ENCODE assay signal across 8 cellular contexts in the genomic region with DNA sequence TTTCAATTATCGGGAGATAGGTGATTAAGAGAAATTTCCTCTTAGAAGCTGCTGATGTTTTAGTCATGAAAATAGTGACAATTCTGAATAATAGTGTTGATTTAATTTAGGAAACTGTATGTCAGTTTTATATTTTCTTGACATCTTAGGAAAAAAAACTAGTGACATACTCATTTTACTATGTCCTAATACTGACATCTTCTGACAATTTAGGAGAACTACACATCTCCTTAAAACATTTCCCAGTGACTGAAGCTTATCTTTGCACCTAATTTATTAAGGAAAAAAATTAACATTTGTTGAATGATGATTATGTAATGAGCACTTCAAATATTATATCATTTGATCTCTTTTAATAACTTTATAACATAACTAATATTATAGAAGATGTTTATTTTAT. TPM values are rescaled to one million over a fixed set of nuclear protein-coding genes. Genes with fewer than 3 reads are reported as not detected.
DNase-seq lines count a peak whose midpoint lies in the region; ATAC-seq and TF ChIP-seq lines count a peak whose summit lies in the region.

No MANE protein-coding gene starts in this region.

- ATAC-seq in HG02885 (IDR thresholded peaks at IDR 0.05; ENCODE audit: poor library complexity, unreplicated experiment): no peak

- CTCF ChIA-PET in A673 (lab: Charles Lee): no interaction called here
- CTCF ChIA-PET in CD4-positive, alpha-beta memory T cell (lab: Charles Lee; ENCODE audit: partially characterized antibody): no interaction called here

- no peaks in the 10 kb centered on the region for H3K4me1 ChIP-seq in A673 (ENCODE audit: insufficient read depth, low read length, poor library complexity, severe bottlenecking)
- no peaks in the 10 kb centered on the region for H3K4me1 ChIP-seq in CD4-positive, alpha-beta memory T cell (ENCODE audit: insufficient read depth, low read length)

- H3K4me3 Mint-ChIP-seq in CD4-positive, alpha-beta memory T cell: no peak overlapping the region

- BruUV-seq in A673 (replicated peaks; lab: Mats Ljungman, UMichigan): no TSS peak

- peaks cover 0 to 11% (median 4%) of the 10 kb centered on the region in 8 donors for H3K9me3 Mint-ChIP-seq in CD4-positive, alpha-beta memory T cell

- intact Hi-C loops in A673 (cut with micrococcal nuclease; ENCODE audit: unreplicated experiment): loop anchor here (10.0 kb wide), 2 partner anchors 182 to 522 kb away; no protein-coding TSS in a partner anchor
- intact Hi-C loops in CD4-positive, alpha-beta memory T cell (cut with micrococcal nuclease): no loop called here

- peaks cover 4% of the 10 kb centered on the region for H3K27me3 ChIP-seq in A673 (replicated peaks; ENCODE audit: insufficient read depth, low read depth, low read length, poor library complexity)
- no peaks in the 10 kb centered on the region for H3K27me3 ChIP-seq in CD4-positive, alpha-beta memory T cell (ENCODE audit: insufficient read depth, low read length)

- H3K27me3 Mint-ChIP-seq in CD4-positive, alpha-beta memory T cell: no peaks in the 10 kb centered on the region

- H3K4me3 ChIP-seq in A673 (ENCODE audit: low read depth, low read length, poor library complexity, severe bottlenecking): no peak overlapping the region
- H3K4me3 ChIP-seq in CD4-positive, alpha-beta memory T cell (ENCODE audit: low read length in 2 of 2): no peak overlapping the region

- POLR2A ChIA-PET in A673 (lab: Charles Lee; ENCODE audit: low non-redundant PET): no interaction called here
- POLR2A ChIA-PET in CD4-positive, alpha-beta memory T cell (lab: Charles Lee; ENCODE audit: partially characterized antibody): no interaction called here

- H3K27ac Mint-ChIP-seq in CD4-positive, alpha-beta memory T cell: no peak overlapping the region

- in situ Hi-C loops in GM13977 (cut with MboI; ENCODE audit: low pct_unique_long_range_greater_than_20kb, low sequenced_read_pairs, unreplicated experiment): no loop called here

- no peak overlapping the region for H3K27ac ChIP-seq in A673 (ENCODE audit: low read depth, low read length, poor library complexity, severe bottlenecking)
- no peak overlapping the region for H3K27ac ChIP-seq in CD4-positive, alpha-beta memory T cell (ENCODE audit: low read depth, low read length)

- TF ChIP-seq CTCF in A673 (conservative IDR thresholded peaks at IDR 0.05; ENCODE audit: low read depth, low read length) (peak; percentile 58), GM13977 (IDR thresholded peaks at IDR 0.05; ENCODE audit: extremely low read depth, insufficient read depth, missing control alignments) (peak; percentile 34)

- no peaks in the 10 kb centered on the region for H3K36me3 Mint-ChIP-seq in CD4-positive, alpha-beta memory T cell

- H3K9me3 ChIP-seq in A673 (ENCODE audit: low read depth, low read length, poor library complexity, severe bottlenecking): no peaks in the 10 kb centered on the region
- H3K9me3 ChIP-seq in CD4-positive, alpha-beta memory T cell (ENCODE audit: control insufficient read depth in 1 of 2, low read length in 2 of 2): no peaks in the 10 kb centered on the region

- DNase-seq in A673 (ENCODE audit: low spot score): peak; percentile 6
- DNase-seq in GM13977 (ENCODE audit: low spot score): peak; percentile 7
- peak; percentile 2 for DNase-seq in SK-N-DZ (ENCODE audit: low spot score)
- DNase-seq in iris pigment epithelial cell (ENCODE audit: low read depth): peak; percentile 34
- DNase-seq in CD4-positive, alpha-beta memory T cell: no peak
- DNase-seq in stimulated activated CD4-positive, alpha-beta T cell treated with anti-CD3 and anti-CD28 coated beads, Interleukin-4, amount 100 ng/mL, for 4 hours: no peak
- DNase-seq in CD1c-positive myeloid dendritic cell (ENCODE audit: extremely low spot score): no peak

- H3K36me3 ChIP-seq in A673 (ENCODE audit: insufficient read depth, low read length, poor library complexity, severe bottlenecking): no peaks in the 10 kb centered on the region
- no peaks in the 10 kb centered on the region for H3K36me3 ChIP-seq in CD4-positive, alpha-beta memory T cell (ENCODE audit: insufficient read depth, low read length)

- no peaks in the 10 kb centered on the region for H3K4me1 Mint-ChIP-seq in CD4-positive, alpha-beta memory T cell

RNA-seq across cellular contexts. Expression of gene RBMXL3, which starts 42.0 kb away (rescaled TPM):
- total RNA-seq in A673 (2021): not detected in 2 replicates
- polyA plus RNA-seq in SK-N-DZ (2014; cell fraction: cytosol; rRNA removed): not detected in 2 replicates
- not detected in 2 replicates for polyA plus RNA-seq in SK-N-DZ (2014; cell fraction: nucleus; rRNA removed)
- not detected for total RNA-seq in CD4-positive, alpha-beta memory T cell
- polyA plus RNA-seq in CD4-positive, alpha-beta memory T cell: not detected

Comparison
In these comparisons a context has a peak if more than half of its experiments do, and no peak if none do; other contexts are left out.
1. DNase-seq: peak in A673 (single experiment), GM13977 (single experiment), SK-N-DZ (single experiment) and iris pigment epithelial cell (single experiment); none in CD4-positive, alpha-beta memory T cell (0 of 5), stimulated activated CD4-positive, alpha-beta T cell treated with anti-CD3 and anti-CD28 coated beads, Interleukin-4, amount 100 ng/mL, for 4 hours (0 of 2) and CD1c-positive myeloid dendritic cell (single experiment).